1 cellular context compared by ENCODE assay signal in genomic region chr22:20017622-20017958, GRCh38.
TF ChIP-seq lines count a peak whose summit lies in the region.

No MANE protein-coding gene starts in this region.

TF ChIP-seq in HepG2, 621 proteins besides CTCF, POLR2A, EP300 and RAD21:
- TF ChIP-seq TOPORS (CRISPR knock-in tag; IDR thresholded peaks at IDR 0.05) (no peak), PBX2 (CRISPR knock-in tag; IDR thresholded peaks at IDR 0.05) (no peak), PRPF4 (IDR thresholded peaks at IDR 0.05; ENCODE audit: low read depth, low read length, poor library complexity, severe bottlenecking) (no peak)
TF ChIP-seq in HepG2: peak in this region for 0.
